Comparison of ENCODE assay signal across 32 cellular contexts in genomic region chr20:49942942-49943341, GRCh38. TPM values are rescaled to one million over a fixed set of nuclear protein-coding genes. Genes with fewer than 3 reads are reported as not detected.
"Had no signal": no experiment of that assay in that cellular context is flagged by ENCODE, and none has a peak within 500 bp of the region (broad histone marks: within the 10 kb centered on the region; RNA-seq: fewer than 3 reads in every experiment).

No MANE protein-coding gene starts in this region.

- FAIRE-seq: bronchial epithelial cell, colon had no signal

- H3K27ac Mint-ChIP-seq: activated CD4-positive, alpha-beta memory T cell treated with anti-CD3 and anti-CD28 coated beads, Interleukin-2, amount 10 ng/mL, durations not matched to agents 7 days and 5 days; activated CD4-positive, alpha-beta T cell treated with anti-CD3 and anti-CD28 coated beads for 36 hours; activated CD4-positive, alpha-beta T cell treated with anti-CD3 and anti-CD28 coated beads, Interleukin-2, amount 10 ng/mL, durations not matched to agents 24 days and 14 days; activated naive CD4-positive, alpha-beta T cell treated with anti-CD3 and anti-CD28 coated beads, Interleukin-2, amount 10 ng/mL, durations not matched to agents 7 days and 5 days; activated naive CD4-positive, alpha-beta T cell treated with anti-CD3 and anti-CD28 coated beads, Interleukin-2, amount 50 U/mL, for 72 hours; activated T-cell treated with anti-CD3 and anti-CD28 coated beads, Interleukin-2, amount 50 U/mL, for 24 hours; activated T-cell treated with anti-CD3 and anti-CD28 coated beads, Interleukin-2, amount 50 U/mL, for 72 hours; brain; T-helper 17 cell; T-helper 2 cell treated with Interferon-gamma antibody and Interleukin-4, amounts not matched to agents 5 μg/mL and 100 μg/mL, for 36 hours had no signal

- H3K4me3 Mint-ChIP-seq: activated CD4-positive, alpha-beta memory T cell treated with anti-CD3 and anti-CD28 coated beads, Interleukin-2, amount 10 ng/mL, durations not matched to agents 7 days and 5 days; activated CD4-positive, alpha-beta T cell treated with anti-CD3 and anti-CD28 coated beads for 36 hours; activated CD4-positive, alpha-beta T cell treated with anti-CD3 and anti-CD28 coated beads, Interleukin-2, amount 10 ng/mL, durations not matched to agents 24 days and 14 days; activated naive CD4-positive, alpha-beta T cell treated with anti-CD3 and anti-CD28 coated beads, Interleukin-2, amount 10 ng/mL, durations not matched to agents 7 days and 5 days; activated T-cell treated with anti-CD3 and anti-CD28 coated beads, Interleukin-2, amount 50 U/mL, for 24 hours; activated T-cell treated with anti-CD3 and anti-CD28 coated beads, Interleukin-2, amount 50 U/mL, for 72 hours; brain; effector memory CD8-positive, alpha-beta T cell; T-helper 17 cell; T-helper 2 cell treated with Interferon-gamma antibody and Interleukin-4, amounts not matched to agents 5 μg/mL and 100 μg/mL, for 36 hours had no signal

- H3K27me3 ChIP-seq: ascending aorta, esophagus muscularis mucosa, foreskin keratinocyte, gastrocnemius medialis, heart left ventricle had no signal

- DNase-seq: activated CD4-positive, alpha-beta memory T cell treated with anti-CD3 and anti-CD28 coated beads, Interleukin-2, amount 10 ng/mL, durations not matched to agents 7 days and 5 days; activated CD4-positive, alpha-beta T cell treated with anti-CD3 and anti-CD28 coated beads for 36 hours; activated CD4-positive, alpha-beta T cell treated with anti-CD3 and anti-CD28 coated beads, Interleukin-2, amount 10 ng/mL, durations not matched to agents 24 days and 14 days; activated CD4-positive, alpha-beta T cell treated with anti-CD3 and anti-CD28 coated beads, Interleukin-2, amount 50 U/mL, for 4 hours; activated CD4-positive, CD25-positive, alpha-beta regulatory T cell; activated CD4-positive, CD25-positive, alpha-beta regulatory T cell treated with anti-CD3 and anti-CD28 coated beads, Interleukin-2, amount 50 U/mL, for 72 hours; activated CD8-positive, alpha-beta memory T cell treated with anti-CD3 and anti-CD28 coated beads, Interleukin-2, amount 50 U/mL, for 48 hours; activated gamma-delta T cell; activated naive CD4-positive, alpha-beta T cell; activated naive CD4-positive, alpha-beta T cell treated with anti-CD3 and anti-CD28 coated beads, Interleukin-2, amount 10 ng/mL, durations not matched to agents 7 days and 5 days; activated T-cell treated with anti-CD3 and anti-CD28 coated beads for 4 hours; activated T-cell treated with anti-CD3 and anti-CD28 coated beads, Interleukin-2, amount 50 U/mL, for 24 hours; activated T-cell treated with anti-CD3 and anti-CD28 coated beads, Interleukin-2, amount 50 U/mL, for 72 hours; cortex of kidney; dermis blood vessel endothelial cell; effector CD4-positive, alpha-beta T cell; effector memory CD8-positive, alpha-beta T cell; erythroblast; foreskin keratinocyte; gastrocnemius medialis; glutamatergic neuron; heart left ventricle; T-helper 1 cell; T-helper 17 cell; T1000 had no signal

- H3K4me3 ChIP-seq: ascending aorta, esophagus muscularis mucosa, gastrocnemius medialis, heart left ventricle had no signal

- H3K9me3 Mint-ChIP-seq: activated CD4-positive, alpha-beta memory T cell treated with anti-CD3 and anti-CD28 coated beads, Interleukin-2, amount 10 ng/mL, durations not matched to agents 7 days and 5 days; activated CD4-positive, alpha-beta T cell treated with anti-CD3 and anti-CD28 coated beads, Interleukin-2, amount 10 ng/mL, durations not matched to agents 24 days and 14 days; activated naive CD4-positive, alpha-beta T cell treated with anti-CD3 and anti-CD28 coated beads, Interleukin-2, amount 10 ng/mL, durations not matched to agents 7 days and 5 days; activated naive CD4-positive, alpha-beta T cell treated with anti-CD3 and anti-CD28 coated beads, Interleukin-2, amount 50 U/mL, for 72 hours; activated T-cell treated with anti-CD3 and anti-CD28 coated beads, Interleukin-2, amount 50 U/mL, for 24 hours; activated T-cell treated with anti-CD3 and anti-CD28 coated beads, Interleukin-2, amount 50 U/mL, for 72 hours; brain; effector memory CD8-positive, alpha-beta T cell; T-helper 2 cell treated with Interferon-gamma antibody and Interleukin-4, amounts not matched to agents 5 μg/mL and 100 μg/mL, for 36 hours had no signal

- H3K27me3 Mint-ChIP-seq: activated CD4-positive, alpha-beta memory T cell treated with anti-CD3 and anti-CD28 coated beads, Interleukin-2, amount 10 ng/mL, durations not matched to agents 7 days and 5 days; activated CD4-positive, alpha-beta T cell treated with anti-CD3 and anti-CD28 coated beads for 36 hours; activated CD4-positive, alpha-beta T cell treated with anti-CD3 and anti-CD28 coated beads, Interleukin-2, amount 10 ng/mL, durations not matched to agents 24 days and 14 days; activated naive CD4-positive, alpha-beta T cell treated with anti-CD3 and anti-CD28 coated beads, Interleukin-2, amount 10 ng/mL, durations not matched to agents 7 days and 5 days; activated T-cell treated with anti-CD3 and anti-CD28 coated beads, Interleukin-2, amount 50 U/mL, for 24 hours; brain; effector memory CD8-positive, alpha-beta T cell; T-helper 17 cell had no signal

- ATAC-seq: activated CD4-positive, alpha-beta T cell treated with anti-CD3 and anti-CD28 coated beads for 36 hours; activated naive CD4-positive, alpha-beta T cell treated with anti-CD3 and anti-CD28 coated beads, Interleukin-2, amount 50 U/mL, for 72 hours; activated T-cell treated with anti-CD3 and anti-CD28 coated beads, Interleukin-2, amount 50 U/mL, for 72 hours; effector memory CD8-positive, alpha-beta T cell; foreskin keratinocyte; gastrocnemius medialis; heart left ventricle; T-helper 17 cell had no signal

- H3K27ac ChIP-seq: ascending aorta, esophagus muscularis mucosa, foreskin keratinocyte, gastrocnemius medialis, heart left ventricle had no signal

- H3K9me3 ChIP-seq: ascending aorta, esophagus muscularis mucosa, gastrocnemius medialis, heart left ventricle had no signal

- H3K4me1 ChIP-seq: foreskin keratinocyte had no signal

RNA-seq across cellular contexts. Expression of gene SNAI1, which starts 39.8 kb away (rescaled TPM):
- total RNA-seq: bronchial epithelial cell had no signal
